Comparison of ENCODE assay signal across 1 cellular context in genomic region chr13:42049454-42049780, GRCh38.
TF ChIP-seq lines count a peak whose summit lies in the region.

No MANE protein-coding gene starts in this region.

TF ChIP-seq in SK-N-SH, 30 proteins besides CTCF, POLR2A, EP300 and RAD21 (continued from another document):
- TF ChIP-seq MXI1 (IDR thresholded peaks at IDR 0.05; ENCODE audit: low read depth, low read length), result no peak
- TF ChIP-seq SMC3 (IDR thresholded peaks at IDR 0.05; ENCODE audit: low read depth, low read length), result no peak
